16 cellular contexts compared by ENCODE assay signal in the genomic region with DNA sequence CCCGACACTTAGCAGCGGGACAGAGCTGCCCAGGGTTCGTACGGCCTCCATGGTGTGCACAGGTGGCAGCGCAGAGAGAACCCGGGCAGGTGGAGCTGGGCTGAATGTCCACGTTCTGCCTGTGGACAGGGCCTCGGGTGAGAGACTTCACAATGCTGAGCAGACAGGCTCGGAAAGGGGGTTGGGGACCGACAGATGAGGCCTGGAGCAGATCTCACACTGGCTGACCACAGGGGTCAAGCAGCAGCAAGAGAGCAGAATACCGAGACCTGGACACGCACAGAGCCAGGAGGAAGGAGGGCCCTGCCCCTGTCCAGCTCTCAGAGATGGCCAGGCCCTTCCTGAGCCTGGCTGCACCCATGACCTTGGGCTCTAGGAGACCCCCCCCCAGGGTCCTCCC.
DNase-seq lines count a peak whose midpoint lies in the region; ATAC-seq and TF ChIP-seq lines count a peak whose summit lies in the region.
"Had no signal": no experiment of that assay in that cellular context is flagged by ENCODE, and none has a peak within 500 bp of the region (broad histone marks: within the 10 kb centered on the region; RNA-seq: fewer than 3 reads in every experiment).

No MANE protein-coding gene starts in this region.

- POLR2A ChIA-PET in SK-N-SH (lab: Yijun Ruan, JAX): interaction anchor here (0.5 kb wide), 1 partner anchor 10 kb away, joined by 3 read pairs; no protein-coding TSS in a partner anchor

- ATAC-seq in SK-N-SH treated with all-trans-retinoic acid at 6 μM for 48 hours: no peak; the same call in 2 of the 3 replicates
- ATAC-seq in GM19035 (IDR thresholded peaks at IDR 0.05; ENCODE audit: unreplicated experiment): no peak
- ATAC-seq: activated T-cell treated with anti-CD3 and anti-CD28 coated beads, Interleukin-2, amount 50 U/mL, for 4 hours had no signal

- H3K9me3 Mint-ChIP-seq in mesothelial cell of epicardium: no peaks in the 10 kb centered on the region
- H3K9me3 Mint-ChIP-seq: activated B cell treated with CpG ODN at 0.5 μM for 24 hours; activated T-cell treated with anti-CD3 and anti-CD28 coated beads, Interleukin-2, amount 50 U/mL, for 4 hours had no signal

- no peak overlapping the region for H3K4me3 Mint-ChIP-seq in mesothelial cell of epicardium
- H3K4me3 Mint-ChIP-seq: activated B cell treated with CpG ODN at 0.5 μM for 24 hours; activated T-cell treated with anti-CD3 and anti-CD28 coated beads, Interleukin-2, amount 50 U/mL, for 4 hours had no signal

- no peak overlapping the region for H3K4me2 ChIP-seq in SK-N-SH

- H3K27me3 Mint-ChIP-seq in mesothelial cell of epicardium (ENCODE audit: low read depth): no peaks in the 10 kb centered on the region
- H3K27me3 Mint-ChIP-seq: activated B cell treated with CpG ODN at 0.5 μM for 24 hours had no signal

- TF ChIP-seq EP300 in SK-N-SH (IDR thresholded peaks at IDR 0.05; ENCODE audit: borderline replicate concordance in 1 of 2, low read depth in 1 of 2, low read length in 1 of 2) (no peak), suprapubic skin (IDR thresholded peaks at IDR 0.05) (no peak)

- DNase-seq in SK-N-SH: no peak
- peak; percentile 77 for DNase-seq in choroid plexus epithelial cell (ENCODE audit: low read depth)
- no peak for DNase-seq in mesothelial cell of epicardium (ENCODE audit: low spot score in 2 of 2, unreplicated experiment in 2 of 2)
- DNase-seq in suprapubic skin (ENCODE audit: low spot score in 2 of 2): peak in 1 of 2 donors; percentile 56
- no peak for DNase-seq in GM19238 (ENCODE audit: insufficient read length, low spot score)
- no peak for DNase-seq in AG20443 (ENCODE audit: low spot score)
- DNase-seq: activated B cell treated with CpG ODN at 0.5 μM for 24 hours; activated T-cell treated with anti-CD3 and anti-CD28 coated beads, Interleukin-2, amount 50 U/mL, for 4 hours; central memory CD4-positive, alpha-beta T cell; kidney glomerular epithelial cell; NCI-H1048; SHP77; stimulated activated CD4-positive, alpha-beta T cell treated with anti-CD3 and anti-CD28 coated beads, Interleukin-4, amount 100 ng/mL, for 24 hours had no signal

- no peak for TF ChIP-seq POLR2A in suprapubic skin (IDR thresholded peaks at IDR 0.05)

- H3K36me3 ChIP-seq in SK-N-SH (replicated peaks in 1 of 2; ENCODE audit: control insufficient read depth in 1 of 2, insufficient read depth in 2 of 2, low read length in 1 of 2) (peaks cover 24 to 61% of the 10 kb centered on the region in 2 experiments), suprapubic skin (peaks cover 53% of the 10 kb centered on the region)

- H3K9me3 ChIP-seq in SK-N-SH (no peaks in the 10 kb centered on the region), suprapubic skin (no peaks in the 10 kb centered on the region)

- peaks cover 47% of the 10 kb centered on the region for H3K4me1 Mint-ChIP-seq in mesothelial cell of epicardium
- H3K4me1 Mint-ChIP-seq: activated B cell treated with CpG ODN at 0.5 μM for 24 hours had no signal

- TF ChIP-seq CTCF in SK-N-SH (IDR thresholded peaks at IDR 0.05) (no peak), choroid plexus epithelial cell (conservative IDR thresholded peaks at IDR 0.05; ENCODE audit: low read depth, low read length) (no peak), mesothelial cell of epicardium (IDR thresholded peaks at IDR 0.05; ENCODE audit: unreplicated experiment) (no peak), suprapubic skin (IDR thresholded peaks at IDR 0.05) (no peak)

- peak overlapping the region; percentile 33 to 63; a peak in 2 of 4 replicates for H3K27ac ChIP-seq in SK-N-SH (ENCODE audit: low read depth in 2 of 2, low read length in 1 of 2)
- peak overlapping the region; percentile 65 for H3K27ac ChIP-seq in suprapubic skin
- H3K27ac ChIP-seq: 22Rv1 had no signal

- peaks cover 77% of the 10 kb centered on the region for H4K20me1 ChIP-seq in SK-N-SH (ENCODE audit: insufficient read depth)

- peaks cover 11% of the 10 kb centered on the region for H3K36me3 Mint-ChIP-seq in mesothelial cell of epicardium

- peaks cover 20% of the 10 kb centered on the region for H3F3A ChIP-seq in SK-N-SH (replicated peaks; ENCODE audit: insufficient read depth)

- H3K9me2 ChIP-seq in SK-N-SH: no peaks in the 10 kb centered on the region

- CTCF ChIA-PET in SK-N-SH (lab: Yijun Ruan, JAX): interaction anchor here (0.8 to 1.0 kb wide), 2 partner anchors 23 to 182 kb away, joined by 3 read pairs; no protein-coding TSS in a partner anchor

- H3K79me2 ChIP-seq in SK-N-SH (ENCODE audit: insufficient read depth): peaks cover 92% of the 10 kb centered on the region

- H3K27me3 ChIP-seq in SK-N-SH (ENCODE audit: insufficient read depth) (no peaks in the 10 kb centered on the region), suprapubic skin (no peaks in the 10 kb centered on the region)

- 97% methylated on average over 11 of the region's 12 CpGs for WGBS in SK-N-SH (ENCODE audit: low lambda C conversion rate)
- 90% methylated on average over 6 of the region's 12 CpGs for WGBS in suprapubic skin

- no peak for TF ChIP-seq RAD21 in SK-N-SH (IDR thresholded peaks at IDR 0.05; ENCODE audit: low read length)

- no peak overlapping the region for H3K9ac ChIP-seq in SK-N-SH

- peaks cover 19 to 48% of the 10 kb centered on the region in 2 experiments; a peak in 2 of 4 replicates for H3K4me1 ChIP-seq in SK-N-SH (ENCODE audit: control insufficient read depth in 1 of 2, insufficient read depth in 2 of 2, low read depth in 1 of 2, low read length in 1 of 2)
- peaks cover 88% of the 10 kb centered on the region for H3K4me1 ChIP-seq in suprapubic skin

- no peak overlapping the region for H2AFZ ChIP-seq in SK-N-SH (ENCODE audit: low read depth)

- no peak overlapping the region for H3K4me3 ChIP-seq in SK-N-SH (ENCODE audit: low read depth in 2 of 2, low read length in 1 of 2)
- H3K4me3 ChIP-seq in choroid plexus epithelial cell (ENCODE audit: low read depth, low read length): no peak overlapping the region
- H3K4me3 ChIP-seq in suprapubic skin: no peak overlapping the region

- H3K27ac Mint-ChIP-seq in mesothelial cell of epicardium: peak overlapping the region; percentile 28
- H3K27ac Mint-ChIP-seq: activated B cell treated with CpG ODN at 0.5 μM for 24 hours had no signal

TF ChIP-seq in SK-N-SH, 30 proteins besides CTCF, POLR2A, EP300 and RAD21 (continues in another document):
- TF ChIP-seq NRF1 (IDR thresholded peaks at IDR 0.05; ENCODE audit: low read depth, low read length) (no peak), FOSL2 (IDR thresholded peaks at IDR 0.05; ENCODE audit: borderline replicate concordance, low read depth) (no peak), NFIC (IDR thresholded peaks at IDR 0.05; ENCODE audit: borderline replicate concordance) (no peak), MXI1 (IDR thresholded peaks at IDR 0.05; ENCODE audit: low read depth, low read length) (no peak), TAF1 (IDR thresholded peaks at IDR 0.05; ENCODE audit: borderline replicate concordance, low read depth, low read length) (no peak), JUND (IDR thresholded peaks at IDR 0.05) (no peak), RXRA (IDR thresholded peaks at IDR 0.05; ENCODE audit: borderline replicate concordance, low read depth) (no peak), TEAD4 (IDR thresholded peaks at IDR 0.05; ENCODE audit: borderline replicate concordance, insufficient read depth) (no peak)
- TF ChIP-seq, protein P1, sequence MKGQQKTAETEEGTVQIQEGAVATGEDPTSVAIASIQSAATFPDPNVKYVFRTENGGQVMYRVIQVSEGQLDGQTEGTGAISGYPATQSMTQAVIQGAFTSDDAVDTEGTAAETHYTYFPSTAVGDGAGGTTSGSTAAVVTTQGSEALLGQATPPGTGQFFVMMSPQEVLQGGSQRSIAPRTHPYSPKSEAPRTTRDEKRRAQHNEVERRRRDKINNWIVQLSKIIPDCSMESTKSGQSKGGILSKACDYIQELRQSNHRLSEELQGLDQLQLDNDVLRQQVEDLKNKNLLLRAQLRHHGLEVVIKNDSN (IDR thresholded peaks at IDR 0.05; ENCODE audit: borderline replicate concordance, low read depth): no peak
- TF ChIP-seq, protein P2, sequence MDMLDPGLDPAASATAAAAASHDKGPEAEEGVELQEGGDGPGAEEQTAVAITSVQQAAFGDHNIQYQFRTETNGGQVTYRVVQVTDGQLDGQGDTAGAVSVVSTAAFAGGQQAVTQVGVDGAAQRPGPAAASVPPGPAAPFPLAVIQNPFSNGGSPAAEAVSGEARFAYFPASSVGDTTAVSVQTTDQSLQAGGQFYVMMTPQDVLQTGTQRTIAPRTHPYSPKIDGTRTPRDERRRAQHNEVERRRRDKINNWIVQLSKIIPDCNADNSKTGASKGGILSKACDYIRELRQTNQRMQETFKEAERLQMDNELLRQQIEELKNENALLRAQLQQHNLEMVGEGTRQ (IDR thresholded peaks at IDR 0.05; ENCODE audit: borderline replicate concordance, low read depth, low read length): no peak

TF ChIP-seq in SK-N-SH treated with all-trans-retinoic acid at 6 μM for 48 hours, 23 proteins besides CTCF, POLR2A, EP300 and RAD21:
- TF ChIP-seq, protein P3, sequence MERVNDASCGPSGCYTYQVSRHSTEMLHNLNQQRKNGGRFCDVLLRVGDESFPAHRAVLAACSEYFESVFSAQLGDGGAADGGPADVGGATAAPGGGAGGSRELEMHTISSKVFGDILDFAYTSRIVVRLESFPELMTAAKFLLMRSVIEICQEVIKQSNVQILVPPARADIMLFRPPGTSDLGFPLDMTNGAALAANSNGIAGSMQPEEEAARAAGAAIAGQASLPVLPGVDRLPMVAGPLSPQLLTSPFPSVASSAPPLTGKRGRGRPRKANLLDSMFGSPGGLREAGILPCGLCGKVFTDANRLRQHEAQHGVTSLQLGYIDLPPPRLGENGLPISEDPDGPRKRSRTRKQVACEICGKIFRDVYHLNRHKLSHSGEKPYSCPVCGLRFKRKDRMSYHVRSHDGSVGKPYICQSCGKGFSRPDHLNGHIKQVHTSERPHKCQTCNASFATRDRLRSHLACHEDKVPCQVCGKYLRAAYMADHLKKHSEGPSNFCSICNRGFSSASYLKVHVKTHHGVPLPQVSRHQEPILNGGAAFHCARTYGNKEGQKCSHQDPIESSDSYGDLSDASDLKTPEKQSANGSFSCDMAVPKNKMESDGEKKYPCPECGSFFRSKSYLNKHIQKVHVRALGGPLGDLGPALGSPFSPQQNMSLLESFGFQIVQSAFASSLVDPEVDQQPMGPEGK (CRISPR knock-in tag; IDR thresholded peaks at IDR 0.05; ENCODE audit: borderline replicate concordance): no peak
- TF ChIP-seq SNAI2 (CRISPR knock-in tag; IDR thresholded peaks at IDR 0.05) (no peak), ARNTL (CRISPR knock-in tag; IDR thresholded peaks at IDR 0.05; ENCODE audit: borderline replicate concordance, low read depth) (no peak)
